ENCODE assay signal across 9 cellular contexts in genomic region chr5:159772698-159773061, GRCh38.
DNase-seq lines count a peak whose midpoint lies in the region; ATAC-seq and TF ChIP-seq lines count a peak whose summit lies in the region.
"Had no signal": no experiment of that assay in that cellular context is flagged by ENCODE, and none has a peak within 500 bp of the region (broad histone marks: within the 10 kb centered on the region; RNA-seq: fewer than 3 reads in every experiment).

No MANE protein-coding gene starts in this region.

- ATAC-seq in SK-N-SH treated with all-trans-retinoic acid at 6 μM for 48 hours: no peak

- POLR2A ChIA-PET in SK-N-SH (lab: Yijun Ruan, JAX): no interaction called here

- H3K9me2 ChIP-seq in SK-N-SH: no peaks in the 10 kb centered on the region

- H3K4me1 ChIP-seq in SK-N-SH (ENCODE audit: control insufficient read depth in 1 of 2, insufficient read depth in 2 of 2, low read depth in 1 of 2, low read length in 1 of 2) (0 out of 4 replicates have a peak, but pooled peaks cover 0 to 10% of the 10 kb centered on the region in 2 experiments), smooth muscle cell (ENCODE audit: low read depth) (peaks cover 16% of the 10 kb centered on the region)

- no peak for TF ChIP-seq RAD21 in SK-N-SH (IDR thresholded peaks at IDR 0.05; ENCODE audit: low read length)

- TF ChIP-seq EP300 in SK-N-SH (IDR thresholded peaks at IDR 0.05; ENCODE audit: borderline replicate concordance in 1 of 2, low read depth in 1 of 2, low read length in 1 of 2): no peak

- H3F3A ChIP-seq in SK-N-SH (replicated peaks; ENCODE audit: insufficient read depth) (peaks cover 12% of the 10 kb centered on the region), smooth muscle cell (ENCODE audit: low read depth) (no peaks in the 10 kb centered on the region)

- DNase-seq in SK-N-SH: no peak
- no peak for DNase-seq in WERI-Rb-1
- no peak for DNase-seq in foreskin fibroblast
- no peak for DNase-seq in smooth muscle cell (lab: John Stamatoyannopoulos, UW; ENCODE audit: unreplicated experiment)
- no peak for DNase-seq in NCI-H1694 (lab: John Stamatoyannopoulos, UW)
- DNase-seq in stimulated activated CD4-positive, alpha-beta T cell treated with anti-CD3 and anti-CD28 coated beads, Interleukin-4, amount 100 ng/mL, for 24 hours: no peak
- no peak for DNase-seq in mesenteric fat pad (ENCODE audit: low spot score)

- H2AFZ ChIP-seq in SK-N-SH (ENCODE audit: low read depth): peak overlapping the region; percentile 57
- no peak overlapping the region for H2AFZ ChIP-seq in smooth muscle cell (ENCODE audit: low read depth)

- H4K20me1 ChIP-seq in SK-N-SH (ENCODE audit: insufficient read depth): no peaks in the 10 kb centered on the region
- H4K20me1 ChIP-seq in smooth muscle cell (ENCODE audit: low read depth): no peaks in the 10 kb centered on the region

- H3K4me3 ChIP-seq in SK-N-SH (ENCODE audit: low read depth in 2 of 2, low read length in 1 of 2) (peak overlapping the region in 1 of 2 experiments; percentile 56; a peak in 2 of 4 replicates), WERI-Rb-1 (ENCODE audit: low read depth, low read length) (peak overlapping the region; percentile 41; the same call in 1 of the 2 replicates), foreskin fibroblast (ENCODE audit: low read depth in 1 of 2, low read length in 2 of 2) (peak overlapping the region; percentile 31 to 46), smooth muscle cell (peak overlapping the region; percentile 44)

- no peak for TF ChIP-seq CTCF in SK-N-SH (IDR thresholded peaks at IDR 0.05)
- no peak for TF ChIP-seq CTCF in WERI-Rb-1 (IDR thresholded peaks at IDR 0.05; ENCODE audit: low read depth, low read length)
- no peak for TF ChIP-seq CTCF in foreskin fibroblast (IDR thresholded peaks at IDR 0.05; ENCODE audit: low read depth, low read length)
- no peak for TF ChIP-seq CTCF in smooth muscle cell (IDR thresholded peaks at IDR 0.05; ENCODE audit: borderline replicate concordance, insufficient read depth, poor library complexity, severe bottlenecking)

- 59% methylated on average over 6 of the region's 6 CpGs for whole genome bisulfite sequencing in SK-N-SH (ENCODE audit: low lambda C conversion rate)
- WGBS in smooth muscle cell (ENCODE audit: low lambda C conversion rate): 80% methylated on average over 6 of the region's 6 CpGs

- H3K79me2 ChIP-seq in SK-N-SH (ENCODE audit: insufficient read depth): no peaks in the 10 kb centered on the region
- no peaks in the 10 kb centered on the region for H3K79me2 ChIP-seq in smooth muscle cell (ENCODE audit: low read depth)

- peak overlapping the region; percentile 75 for H3K4me2 ChIP-seq in SK-N-SH
- peak overlapping the region; percentile 87 for H3K4me2 ChIP-seq in smooth muscle cell

- peak overlapping the region in 1 of 2 experiments; percentile 78; a peak in 2 of 4 replicates for H3K27ac ChIP-seq in SK-N-SH (ENCODE audit: low read depth in 2 of 2, low read length in 1 of 2)
- H3K27ac ChIP-seq in WERI-Rb-1: no peak overlapping the region
- H3K27ac ChIP-seq in smooth muscle cell (ENCODE audit: low read depth): peak overlapping the region; percentile 62
- H3K27ac ChIP-seq: 22Rv1 had no signal

- CTCF ChIA-PET in SK-N-SH (lab: Yijun Ruan, JAX): no interaction called here

- H3K36me3 ChIP-seq in SK-N-SH (replicated peaks in 1 of 2; ENCODE audit: control insufficient read depth in 1 of 2, insufficient read depth in 2 of 2, low read length in 1 of 2) (no peaks in the 10 kb centered on the region), WERI-Rb-1 (no peaks in the 10 kb centered on the region), smooth muscle cell (ENCODE audit: low read depth) (no peaks in the 10 kb centered on the region)

- H3K9ac ChIP-seq in SK-N-SH: peak overlapping the region; percentile 64
- H3K9ac ChIP-seq in smooth muscle cell (ENCODE audit: low read depth): peak overlapping the region; percentile 72

- H3K27me3 ChIP-seq in SK-N-SH (ENCODE audit: insufficient read depth) (no peaks in the 10 kb centered on the region), WERI-Rb-1 (ENCODE audit: insufficient read depth, low read depth, severe bottlenecking) (peaks cover 22% of the 10 kb centered on the region), smooth muscle cell (ENCODE audit: low read depth) (peaks cover 6% of the 10 kb centered on the region)

- H3K9me3 ChIP-seq in SK-N-SH (no peaks in the 10 kb centered on the region), WERI-Rb-1 (ENCODE audit: severe bottlenecking) (no peaks in the 10 kb centered on the region), smooth muscle cell (replicated peaks; ENCODE audit: low read depth) (no peaks in the 10 kb centered on the region)

TF ChIP-seq in SK-N-SH, 30 proteins besides CTCF, POLR2A, EP300 and RAD21:
- TF ChIP-seq GABPA (IDR thresholded peaks at IDR 0.05; ENCODE audit: low read depth): no peak
- TF ChIP-seq SMC3 (IDR thresholded peaks at IDR 0.05; ENCODE audit: low read depth, low read length): no peak
- TF ChIP-seq USF1 (IDR thresholded peaks at IDR 0.05; ENCODE audit: borderline replicate concordance, low read depth): no peak
- no peak for TF ChIP-seq TCF12 (IDR thresholded peaks at IDR 0.05)
- TF ChIP-seq POLR2AphosphoS5 (IDR thresholded peaks at IDR 0.05; ENCODE audit: low read depth, low read length): no peak
- no peak for TF ChIP-seq RCOR1 (IDR thresholded peaks at IDR 0.05; ENCODE audit: low read length)
- TF ChIP-seq NFIC (IDR thresholded peaks at IDR 0.05; ENCODE audit: borderline replicate concordance): no peak

TF ChIP-seq in SK-N-SH treated with all-trans-retinoic acid at 6 μM for 48 hours, 23 proteins besides CTCF, POLR2A, EP300 and RAD21 (continues in another document):
- TF ChIP-seq ZFP30 (CRISPR knock-in tag; IDR thresholded peaks at IDR 0.05) (no peak), ZFP3 (CRISPR knock-in tag; IDR thresholded peaks at IDR 0.05) (no peak), PPARA (CRISPR knock-in tag; IDR thresholded peaks at IDR 0.05; ENCODE audit: borderline replicate concordance) (no peak), ESRRG (CRISPR knock-in tag; IDR thresholded peaks at IDR 0.05) (no peak), ISL1 (CRISPR knock-in tag; IDR thresholded peaks at IDR 0.05) (no peak), ZNF8 (CRISPR knock-in tag; IDR thresholded peaks at IDR 0.05) (no peak), GLIS3 (CRISPR knock-in tag; IDR thresholded peaks at IDR 0.05) (no peak), RARB (CRISPR knock-in tag; IDR thresholded peaks at IDR 0.05) (no peak), ZNF70 (CRISPR knock-in tag; IDR thresholded peaks at IDR 0.05) (no peak), ZC3H10 (CRISPR knock-in tag; IDR thresholded peaks at IDR 0.05) (no peak), SNAI2 (CRISPR knock-in tag; IDR thresholded peaks at IDR 0.05) (no peak), ZNF565 (CRISPR knock-in tag; conservative IDR thresholded peaks at IDR 0.05; ENCODE audit: low read depth) (no peak), TSHZ2 (CRISPR knock-in tag; IDR thresholded peaks at IDR 0.05) (no peak), CREB5 (CRISPR knock-in tag; IDR thresholded peaks at IDR 0.05; ENCODE audit: low read depth) (no peak), BACH2 (CRISPR knock-in tag; IDR thresholded peaks at IDR 0.05; ENCODE audit: borderline replicate concordance) (no peak), CSRNP3 (CRISPR knock-in tag; IDR thresholded peaks at IDR 0.05) (no peak), TOX (CRISPR knock-in tag; IDR thresholded peaks at IDR 0.05; ENCODE audit: borderline replicate concordance) (no peak)
